1 cellular context compared by ENCODE assay signal in the genomic region with DNA sequence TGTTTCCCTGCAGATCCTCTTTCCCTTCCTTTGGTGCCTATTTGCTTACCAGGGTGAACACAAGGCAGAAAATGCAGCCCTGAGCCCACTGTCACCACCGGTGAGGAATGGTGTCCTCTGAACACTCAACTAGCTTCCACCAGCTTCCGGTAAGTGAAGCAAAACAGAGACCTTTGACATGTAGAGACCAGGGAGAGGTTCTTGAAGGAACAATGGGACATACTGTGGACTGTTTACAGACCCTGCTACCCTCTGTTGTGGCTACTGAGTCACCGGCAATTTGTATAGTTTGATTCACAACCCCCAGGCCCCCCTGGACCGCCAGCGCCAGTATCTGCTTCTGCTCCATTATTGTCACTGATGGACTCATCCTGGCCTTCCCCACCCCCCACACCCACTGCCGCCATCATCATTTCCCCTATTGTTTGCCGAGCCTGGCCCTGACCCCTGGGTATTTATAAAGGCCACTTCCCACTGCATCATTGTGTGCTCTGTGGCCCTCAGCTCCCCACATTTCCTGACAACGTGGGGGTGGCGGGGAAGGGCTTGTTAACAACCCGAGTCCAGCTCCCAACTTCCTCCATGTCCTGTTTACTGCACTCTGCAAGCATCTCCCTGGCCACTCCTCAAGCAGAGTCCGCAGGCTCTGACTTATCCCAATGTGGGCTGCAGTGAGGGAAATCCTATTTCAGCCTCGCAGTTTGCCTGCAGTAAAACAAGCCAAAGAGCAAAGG.
A peak's percentile ranks its signal among the peaks of the same experiment; 100 is the strongest.
TF ChIP-seq lines count a peak whose summit lies in the region.

No MANE protein-coding gene starts in this region.

TF ChIP-seq in HepG2, 621 proteins besides CTCF, POLR2A, EP300 and RAD21 (continued from another document and continues in another):
- TF ChIP-seq, protein P1, sequence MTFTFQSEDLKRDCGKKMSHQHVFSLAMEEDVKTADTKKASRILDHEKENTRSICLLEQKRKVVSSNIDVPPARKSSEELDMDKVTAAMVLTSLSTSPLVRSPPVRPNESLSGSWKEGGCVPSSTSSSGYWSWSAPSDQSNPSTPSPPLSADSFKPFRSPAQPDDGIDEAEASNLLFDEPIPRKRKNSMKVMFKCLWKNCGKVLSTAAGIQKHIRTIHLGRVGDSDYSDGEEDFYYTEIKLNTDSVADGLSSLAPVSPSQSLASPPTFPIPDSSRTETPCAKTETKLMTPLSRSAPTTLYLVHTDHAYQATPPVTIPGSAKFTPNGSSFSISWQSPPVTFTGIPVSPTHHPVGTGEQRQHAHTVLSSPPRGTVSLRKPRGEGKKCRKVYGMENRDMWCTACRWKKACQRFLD (CRISPR knock-in tag; IDR thresholded peaks at IDR 0.05; ENCODE audit: borderline replicate concordance) = no peak
- TF ChIP-seq HMG20A (CRISPR knock-in tag; IDR thresholded peaks at IDR 0.05; ENCODE audit: borderline replicate concordance) = peak; percentile 37; the same call in 1 of the 2 replicates
- TF ChIP-seq ZFY (CRISPR knock-in tag; IDR thresholded peaks at IDR 0.05) = no peak
- TF ChIP-seq REL (CRISPR knock-in tag; conservative IDR thresholded peaks at IDR 0.05) = no peak
- no peak for TF ChIP-seq ZZZ3 (CRISPR knock-in tag; IDR thresholded peaks at IDR 0.05; ENCODE audit: borderline replicate concordance)
- no peak for TF ChIP-seq ZNF232 (CRISPR knock-in tag; IDR thresholded peaks at IDR 0.05; ENCODE audit: borderline replicate concordance)
- TF ChIP-seq ZNF207 (IDR thresholded peaks at IDR 0.05; ENCODE audit: borderline replicate concordance) = no peak
- no peak for TF ChIP-seq MAF1 (CRISPR knock-in tag; IDR thresholded peaks at IDR 0.05; ENCODE audit: borderline replicate concordance)
- no peak for TF ChIP-seq FOXP4 (CRISPR knock-in tag; IDR thresholded peaks at IDR 0.05)
- no peak for TF ChIP-seq ZNF670 (CRISPR knock-in tag; IDR thresholded peaks at IDR 0.05; ENCODE audit: borderline replicate concordance)
- no peak for TF ChIP-seq TP53 (CRISPR knock-in tag; conservative IDR thresholded peaks at IDR 0.05)
- TF ChIP-seq SOX6 (IDR thresholded peaks at IDR 0.05) = no peak
- peak; percentile 82 for TF ChIP-seq SOX6 (CRISPR knock-in tag; IDR thresholded peaks at IDR 0.05)
- TF ChIP-seq, protein P2, sequence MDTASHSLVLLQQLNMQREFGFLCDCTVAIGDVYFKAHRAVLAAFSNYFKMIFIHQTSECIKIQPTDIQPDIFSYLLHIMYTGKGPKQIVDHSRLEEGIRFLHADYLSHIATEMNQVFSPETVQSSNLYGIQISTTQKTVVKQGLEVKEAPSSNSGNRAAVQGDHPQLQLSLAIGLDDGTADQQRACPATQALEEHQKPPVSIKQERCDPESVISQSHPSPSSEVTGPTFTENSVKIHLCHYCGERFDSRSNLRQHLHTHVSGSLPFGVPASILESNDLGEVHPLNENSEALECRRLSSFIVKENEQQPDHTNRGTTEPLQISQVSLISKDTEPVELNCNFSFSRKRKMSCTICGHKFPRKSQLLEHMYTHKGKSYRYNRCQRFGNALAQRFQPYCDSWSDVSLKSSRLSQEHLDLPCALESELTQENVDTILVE (CRISPR knock-in tag; IDR thresholded peaks at IDR 0.05) = no peak
- TF ChIP-seq TFDP2 (CRISPR knock-in tag; IDR thresholded peaks at IDR 0.05) = no peak
- TF ChIP-seq ZFP41 (CRISPR knock-in tag; IDR thresholded peaks at IDR 0.05; ENCODE audit: borderline replicate concordance) = no peak
- TF ChIP-seq POLR2AphosphoS2 (IDR thresholded peaks at IDR 0.05; ENCODE audit: low read depth, low read length) = no peak
- TF ChIP-seq HOXA9 (CRISPR knock-in tag; IDR thresholded peaks at IDR 0.05; ENCODE audit: borderline replicate concordance) = no peak
- no peak for TF ChIP-seq KMT2B (CRISPR knock-in tag; IDR thresholded peaks at IDR 0.05)
- no peak for TF ChIP-seq PHF21A (CRISPR knock-in tag; IDR thresholded peaks at IDR 0.05)
- no peak for TF ChIP-seq NCOA1 (CRISPR knock-in tag; IDR thresholded peaks at IDR 0.05)
- no peak for TF ChIP-seq ZNF564 (CRISPR knock-in tag; IDR thresholded peaks at IDR 0.05)
- no peak for TF ChIP-seq ZNF563 (CRISPR knock-in tag; IDR thresholded peaks at IDR 0.05)
- no peak for TF ChIP-seq ZNF510 (CRISPR knock-in tag; IDR thresholded peaks at IDR 0.05; ENCODE audit: low read depth)
- 0 out of 2 replicates have a peak, but pooled peaks have one; percentile 22 for TF ChIP-seq PRDM10 (CRISPR knock-in tag; IDR thresholded peaks at IDR 0.05; ENCODE audit: low read depth)
- TF ChIP-seq, protein P3, sequence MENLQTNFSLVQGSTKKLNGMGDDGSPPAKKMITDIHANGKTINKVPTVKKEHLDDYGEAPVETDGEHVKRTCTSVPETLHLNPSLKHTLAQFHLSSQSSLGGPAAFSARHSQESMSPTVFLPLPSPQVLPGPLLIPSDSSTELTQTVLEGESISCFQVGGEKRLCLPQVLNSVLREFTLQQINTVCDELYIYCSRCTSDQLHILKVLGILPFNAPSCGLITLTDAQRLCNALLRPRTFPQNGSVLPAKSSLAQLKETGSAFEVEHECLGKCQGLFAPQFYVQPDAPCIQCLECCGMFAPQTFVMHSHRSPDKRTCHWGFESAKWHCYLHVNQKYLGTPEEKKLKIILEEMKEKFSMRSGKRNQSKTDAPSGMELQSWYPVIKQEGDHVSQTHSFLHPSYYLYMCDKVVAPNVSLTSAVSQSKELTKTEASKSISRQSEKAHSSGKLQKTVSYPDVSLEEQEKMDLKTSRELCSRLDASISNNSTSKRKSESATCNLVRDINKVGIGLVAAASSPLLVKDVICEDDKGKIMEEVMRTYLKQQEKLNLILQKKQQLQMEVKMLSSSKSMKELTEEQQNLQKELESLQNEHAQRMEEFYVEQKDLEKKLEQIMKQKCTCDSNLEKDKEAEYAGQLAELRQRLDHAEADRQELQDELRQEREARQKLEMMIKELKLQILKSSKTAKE (CRISPR knock-in tag; IDR thresholded peaks at IDR 0.05; ENCODE audit: borderline replicate concordance) = no peak
- no peak for TF ChIP-seq ZNF292 (CRISPR knock-in tag; IDR thresholded peaks at IDR 0.05; ENCODE audit: borderline replicate concordance, low read depth)
- no peak for TF ChIP-seq ZC3H4 (CRISPR knock-in tag; IDR thresholded peaks at IDR 0.05; ENCODE audit: borderline replicate concordance)
- TF ChIP-seq HNF1B (CRISPR knock-in tag; IDR thresholded peaks at IDR 0.05) = no peak
- TF ChIP-seq ZNF24 (IDR thresholded peaks at IDR 0.05) = no peak
- TF ChIP-seq SNAPC5 (CRISPR knock-in tag; IDR thresholded peaks at IDR 0.05; ENCODE audit: borderline replicate concordance) = no peak
- TF ChIP-seq ZBTB49 (CRISPR knock-in tag; IDR thresholded peaks at IDR 0.05; ENCODE audit: borderline replicate concordance) = no peak
- TF ChIP-seq ZNF230 (CRISPR knock-in tag; IDR thresholded peaks at IDR 0.05) = no peak
- no peak for TF ChIP-seq ZNF639 (CRISPR knock-in tag; conservative IDR thresholded peaks at IDR 0.05)
- TF ChIP-seq NFATC3 (CRISPR knock-in tag; IDR thresholded peaks at IDR 0.05) = no peak
- TF ChIP-seq, protein P4, sequence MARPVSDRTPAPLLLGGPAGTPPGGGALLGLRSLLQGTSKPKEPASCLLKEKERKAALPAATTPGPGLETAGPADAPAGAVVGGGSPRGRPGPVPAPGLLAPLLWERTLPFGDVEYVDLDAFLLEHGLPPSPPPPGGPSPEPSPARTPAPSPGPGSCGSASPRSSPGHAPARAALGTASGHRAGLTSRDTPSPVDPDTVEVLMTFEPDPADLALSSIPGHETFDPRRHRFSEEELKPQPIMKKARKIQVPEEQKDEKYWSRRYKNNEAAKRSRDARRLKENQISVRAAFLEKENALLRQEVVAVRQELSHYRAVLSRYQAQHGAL (CRISPR knock-in tag; IDR thresholded peaks at IDR 0.05; ENCODE audit: not compliant biosample characterization) = no peak
- no peak for TF ChIP-seq CHCHD3 (CRISPR knock-in tag; IDR thresholded peaks at IDR 0.05)
